In the genomic region with DNA sequence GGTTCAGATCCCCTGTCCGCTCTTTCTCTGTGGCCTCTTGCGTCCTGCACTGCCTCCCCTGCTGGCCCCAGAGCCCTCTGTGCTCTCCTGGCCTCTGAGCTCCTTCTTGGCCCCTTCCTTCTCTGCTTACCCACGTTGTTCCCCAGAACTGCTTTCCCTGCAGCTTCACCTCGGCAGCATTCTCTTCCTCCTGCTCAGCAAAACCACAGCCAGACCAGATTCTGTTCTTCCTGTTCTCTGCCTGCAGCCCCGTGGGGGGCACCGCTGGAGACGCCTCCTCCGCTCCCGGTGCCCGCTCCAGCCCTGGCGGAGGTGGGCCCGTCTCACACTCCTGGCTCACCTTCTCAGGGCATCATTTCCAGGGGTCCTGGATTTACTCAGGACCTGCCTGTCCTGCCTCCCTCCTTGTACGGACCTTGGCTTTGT, we compare ENCODE assay signal across 12 cellular contexts. TPM values are rescaled to one million over a fixed set of nuclear protein-coding genes. Genes with fewer than 3 reads are reported as not detected.
A peak's percentile ranks its signal among the peaks of the same experiment; 100 is the strongest.
DNase-seq lines count a peak whose midpoint lies in the region; ATAC-seq and TF ChIP-seq lines count a peak whose summit lies in the region.
"Had no signal": no experiment of that assay in that cellular context is flagged by ENCODE, and none has a peak within 500 bp of the region (broad histone marks: within the 10 kb centered on the region; RNA-seq: fewer than 3 reads in every experiment).

No MANE protein-coding gene starts in this region.

- no peak for TF ChIP-seq POLR2A in upper lobe of left lung (IDR thresholded peaks at IDR 0.05)

- no peak for TF ChIP-seq EP300 in upper lobe of left lung (IDR thresholded peaks at IDR 0.05)

- intact Hi-C loops in heart right ventricle (cut with DNase I), result no loop called here
- intact Hi-C loops in left cardiac atrium (cut with DNase I), result no loop called here
- intact Hi-C loops in lower lobe of right lung (cut with DNase I), result no loop called here

- H3K36me3 ChIP-seq in heart right ventricle (peaks cover 9 to 100% (median 83%) of the 10 kb centered on the region in 9 donors), lower lobe of right lung (peaks cover 100% of the 10 kb centered on the region), upper lobe of left lung (peaks cover 29 to 100% (median 95%) of the 10 kb centered on the region in 4 donors)

- TF ChIP-seq CTCF in heart right ventricle (IDR thresholded peaks at IDR 0.05), result no peak
- no peak for TF ChIP-seq CTCF in lower lobe of right lung (IDR thresholded peaks at IDR 0.05)
- TF ChIP-seq CTCF in upper lobe of left lung (IDR thresholded peaks at IDR 0.05), result no peak

- peak overlapping the region in 9 of 10 donors; percentile 2 to 81 (median 58) for H3K27ac ChIP-seq in heart right ventricle
- H3K27ac ChIP-seq in lower lobe of right lung, result peak overlapping the region; percentile 75
- H3K27ac ChIP-seq in upper lobe of left lung, result peak overlapping the region in 3 of 4 donors; percentile 37 to 76 (median 61)

- ATAC-seq in heart right ventricle, result peak in 4 of 8 donors; percentile 4 to 32 (median 12)
- no peak for ATAC-seq in left cardiac atrium
- ATAC-seq in lower lobe of right lung, result no peak
- no peak for ATAC-seq in upper lobe of left lung (ENCODE audit: low FRiP score in 2 of 2)

- 49 to 65% methylated on average over 13 of the region's 13 CpGs for WGBS in heart right ventricle, 2 donors
- 52 to 62% methylated on average over 13 of the region's 13 CpGs for WGBS in upper lobe of left lung, 2 donors

- H3K27me3 ChIP-seq in heart right ventricle (no peaks in the 10 kb centered on the region), lower lobe of right lung (ENCODE audit: low read depth) (no peaks in the 10 kb centered on the region), upper lobe of left lung (no peaks in the 10 kb centered on the region)

- H3K4me3 ChIP-seq in heart right ventricle (no peak overlapping the region), lower lobe of right lung (no peak overlapping the region), upper lobe of left lung (no peak overlapping the region)

- H3K9me3 ChIP-seq in heart right ventricle (no peaks in the 10 kb centered on the region), lower lobe of right lung (no peaks in the 10 kb centered on the region), upper lobe of left lung (no peaks in the 10 kb centered on the region)

- peaks cover 0 to 30% (median 17%) of the 10 kb centered on the region in 9 donors for H3K4me1 ChIP-seq in heart right ventricle
- H3K4me1 ChIP-seq in lower lobe of right lung, result peaks cover 19% of the 10 kb centered on the region
- H3K4me1 ChIP-seq in upper lobe of left lung, result peaks cover 5 to 19% (median 14%) of the 10 kb centered on the region in 4 donors

- DNase-seq in heart right ventricle (no peak), left cardiac atrium (no peak), amniotic epithelial cell (ENCODE audit: low read depth) (peak; percentile 82), lower lobe of right lung (no peak), upper lobe of left lung (peak in 1 of 2 donors; percentile 18), NCI-H128 (lab: John Stamatoyannopoulos, UW; ENCODE audit: unreplicated experiment) (no peak), cortex of kidney (lab: John Stamatoyannopoulos, UW) (no peak)
- DNase-seq in activated naive CD4-positive, alpha-beta T cell treated with anti-CD3 and anti-CD28 coated beads, Interleukin-2, amount 50 U/mL, for 16 hours, result no peak
- DNase-seq: activated CD4-positive, alpha-beta T cell treated with anti-CD3 and anti-CD28 coated beads for 48 hours; NCI-H2029; stimulated activated CD8-positive, alpha-beta memory T cell treated with anti-CD3 and anti-CD28 coated beads, Interleukin-4, amount 100 ng/mL, for 48 hours had no signal

RNA-seq across cellular contexts. Expression of gene TCP11, which starts 59.7 kb away (rescaled TPM):
- total RNA-seq in heart right ventricle (not detected), left cardiac atrium (not detected), lower lobe of right lung (not detected), upper lobe of left lung (under 1 TPM in 3 of 6 donors, not detected in 3; 0.30 to 0.89 (median 0.46) TPM)
- polyA plus RNA-seq in heart right ventricle, result under 1 TPM in 1 of 2 donors, not detected in 1; 0.03 TPM
- total RNA-seq: lung microvascular endothelial cell had no signal
